33 cellular contexts compared by ENCODE assay signal in the genomic region with DNA sequence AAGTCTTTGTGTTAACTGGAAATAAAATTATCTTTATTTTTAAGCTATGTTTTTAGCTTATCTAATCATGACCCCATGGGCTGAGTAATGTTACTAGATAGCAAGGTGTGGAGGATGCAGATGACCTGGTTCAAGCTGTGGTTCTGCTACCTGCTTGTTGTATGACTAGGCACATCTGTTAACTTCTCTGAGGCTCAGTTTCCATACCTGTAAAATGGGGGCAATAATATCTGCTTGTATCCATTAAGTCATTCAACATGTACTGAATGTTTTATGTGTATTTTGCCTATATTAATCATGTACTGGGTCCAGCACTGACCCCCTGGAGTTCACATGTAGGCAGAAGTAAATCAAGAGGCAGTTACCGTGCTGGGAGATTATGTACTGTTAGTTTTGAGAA. TPM values are rescaled to one million over a fixed set of nuclear protein-coding genes. Genes with fewer than 3 reads are reported as not detected.
"Had no signal": no experiment of that assay in that cellular context is flagged by ENCODE, and none has a peak within 500 bp of the region (broad histone marks: within the 10 kb centered on the region; RNA-seq: fewer than 3 reads in every experiment).

No MANE protein-coding gene starts in this region.

- H3K27ac Mint-ChIP-seq: activated CD4-positive, alpha-beta memory T cell treated with anti-CD3 and anti-CD28 coated beads, Interleukin-2, amount 10 ng/mL, durations not matched to agents 7 days and 5 days; activated CD4-positive, alpha-beta T cell treated with anti-CD3 and anti-CD28 coated beads, Interleukin-2, amount 10 ng/mL, durations not matched to agents 7 days and 5 days; activated naive CD4-positive, alpha-beta T cell treated with anti-CD3 and anti-CD28 coated beads for 36 hours; activated naive CD4-positive, alpha-beta T cell treated with anti-CD3 and anti-CD28 coated beads, Interleukin-2, amount 50 U/mL, for 24 hours; activated naive CD8-positive, alpha-beta T cell treated with anti-CD3 and anti-CD28 coated beads for 36 hours; activated naive CD8-positive, alpha-beta T cell treated with anti-CD3 and anti-CD28 coated beads, Interleukin-2, amount 50 U/mL, for 24 hours; activated T-helper 1 cell treated with anti-CD3 and anti-CD28 coated beads, Interleukin-12 subunit alpha, Interleukin-12 subunit beta, Interleukin-2, Interleukin-4 antibody, amounts not matched to agents 30 ng/mL and 10 ng/mL and 1 ng/mL, durations not matched to agents 14 hours and 24 hours and 36 hours; activated T-helper 2 cell treated with anti-CD3 and anti-CD28 coated beads, Interferon-gamma antibody, Interleukin-2, Interleukin-4, amounts not matched to agents 10 μg/mL and 5 μg/mL and 100 μg/mL, durations not matched to agents 14 hours and 24 hours and 36 hours had no signal

- H3K4me3 Mint-ChIP-seq: activated CD4-positive, alpha-beta memory T cell treated with anti-CD3 and anti-CD28 coated beads, Interleukin-2, amount 10 ng/mL, durations not matched to agents 7 days and 5 days; activated CD4-positive, alpha-beta T cell treated with anti-CD3 and anti-CD28 coated beads, Interleukin-2, amount 10 ng/mL, durations not matched to agents 7 days and 5 days; activated naive CD4-positive, alpha-beta T cell treated with anti-CD3 and anti-CD28 coated beads for 36 hours; activated naive CD4-positive, alpha-beta T cell treated with anti-CD3 and anti-CD28 coated beads, Interleukin-2, amount 50 U/mL, for 24 hours; activated naive CD8-positive, alpha-beta T cell treated with anti-CD3 and anti-CD28 coated beads for 36 hours; activated naive CD8-positive, alpha-beta T cell treated with anti-CD3 and anti-CD28 coated beads, Interleukin-2, amount 50 U/mL, for 24 hours; activated T-helper 1 cell treated with anti-CD3 and anti-CD28 coated beads, Interleukin-12 subunit alpha, Interleukin-12 subunit beta, Interleukin-2, Interleukin-4 antibody, amounts not matched to agents 30 ng/mL and 10 ng/mL and 1 ng/mL, durations not matched to agents 14 hours and 24 hours and 36 hours; brain had no signal

- H3K36me3 ChIP-seq: adrenal gland, breast epithelium, cardiac muscle cell, colonic mucosa, esophagus squamous epithelium, gastroesophageal sphincter, heart right ventricle had no signal

- H3K4me1 Mint-ChIP-seq: activated CD4-positive, alpha-beta memory T cell treated with anti-CD3 and anti-CD28 coated beads, Interleukin-2, amount 10 ng/mL, durations not matched to agents 7 days and 5 days; activated CD4-positive, alpha-beta T cell treated with anti-CD3 and anti-CD28 coated beads, Interleukin-2, amount 10 ng/mL, durations not matched to agents 7 days and 5 days; activated naive CD4-positive, alpha-beta T cell treated with anti-CD3 and anti-CD28 coated beads, Interleukin-2, amount 50 U/mL, for 24 hours; activated naive CD8-positive, alpha-beta T cell treated with anti-CD3 and anti-CD28 coated beads for 36 hours; activated naive CD8-positive, alpha-beta T cell treated with anti-CD3 and anti-CD28 coated beads, Interleukin-2, amount 50 U/mL, for 24 hours had no signal

- FAIRE-seq: endometrium, endothelial cell of umbilical vein had no signal

- H3K27me3 Mint-ChIP-seq: activated CD4-positive, alpha-beta memory T cell treated with anti-CD3 and anti-CD28 coated beads, Interleukin-2, amount 10 ng/mL, durations not matched to agents 7 days and 5 days; activated naive CD4-positive, alpha-beta T cell treated with anti-CD3 and anti-CD28 coated beads, Interleukin-2, amount 50 U/mL, for 24 hours; activated naive CD8-positive, alpha-beta T cell treated with anti-CD3 and anti-CD28 coated beads for 36 hours had no signal

- H3K4me3 ChIP-seq: adrenal gland, breast epithelium, cardiac muscle cell, colonic mucosa, esophagus squamous epithelium, gastroesophageal sphincter, heart right ventricle had no signal

- H3K9me3 Mint-ChIP-seq: activated CD4-positive, alpha-beta memory T cell treated with anti-CD3 and anti-CD28 coated beads, Interleukin-2, amount 10 ng/mL, durations not matched to agents 7 days and 5 days; activated CD4-positive, alpha-beta T cell treated with anti-CD3 and anti-CD28 coated beads, Interleukin-2, amount 10 ng/mL, durations not matched to agents 7 days and 5 days; activated naive CD4-positive, alpha-beta T cell treated with anti-CD3 and anti-CD28 coated beads for 36 hours; activated naive CD4-positive, alpha-beta T cell treated with anti-CD3 and anti-CD28 coated beads, Interleukin-2, amount 50 U/mL, for 24 hours; activated naive CD8-positive, alpha-beta T cell treated with anti-CD3 and anti-CD28 coated beads for 36 hours; activated naive CD8-positive, alpha-beta T cell treated with anti-CD3 and anti-CD28 coated beads, Interleukin-2, amount 50 U/mL, for 24 hours; activated T-helper 1 cell treated with anti-CD3 and anti-CD28 coated beads, Interleukin-12 subunit alpha, Interleukin-12 subunit beta, Interleukin-2, Interleukin-4 antibody, amounts not matched to agents 30 ng/mL and 10 ng/mL and 1 ng/mL, durations not matched to agents 14 hours and 24 hours and 36 hours; activated T-helper 2 cell treated with anti-CD3 and anti-CD28 coated beads, Interferon-gamma antibody, Interleukin-2, Interleukin-4, amounts not matched to agents 10 μg/mL and 5 μg/mL and 100 μg/mL, durations not matched to agents 14 hours and 24 hours and 36 hours had no signal

- H3K4me1 ChIP-seq: adrenal gland, colonic mucosa, heart right ventricle had no signal

- H3K27ac ChIP-seq: adrenal gland, breast epithelium, cardiac muscle cell, colonic mucosa, epithelial cell of prostate, esophagus squamous epithelium, gastroesophageal sphincter, heart right ventricle had no signal

- ATAC-seq: activated naive CD8-positive, alpha-beta T cell treated with anti-CD3 and anti-CD28 coated beads, Interleukin-2, amount 50 U/mL, for 24 hours; gastroesophageal sphincter; heart right ventricle had no signal

- DNase-seq: activated CD4-positive, alpha-beta memory T cell treated with anti-CD3 and anti-CD28 coated beads, Interleukin-2, amount 10 ng/mL, durations not matched to agents 7 days and 5 days; activated CD4-positive, alpha-beta T cell treated with anti-CD3 and anti-CD28 coated beads for 1 hour; activated CD4-positive, alpha-beta T cell treated with anti-CD3 and anti-CD28 coated beads for 4 hours; activated CD4-positive, alpha-beta T cell treated with anti-CD3 and anti-CD28 coated beads, Interleukin-2, amount 10 ng/mL, durations not matched to agents 7 days and 5 days; activated CD4-positive, alpha-beta T cell treated with anti-CD3 and anti-CD28 coated beads, Interleukin-2, amount 50 U/mL, for 4 hours; activated CD8-positive, alpha-beta memory T cell treated with anti-CD3 and anti-CD28 coated beads for 24 hours; activated effector memory CD4-positive, alpha-beta T cell treated with anti-CD3 and anti-CD28 coated beads, Interleukin-2, amount 50 U/mL, for 16 hours; activated naive CD4-positive, alpha-beta T cell treated with anti-CD3 and anti-CD28 coated beads for 36 hours; activated naive CD8-positive, alpha-beta T cell treated with anti-CD3 and anti-CD28 coated beads for 36 hours; activated naive CD8-positive, alpha-beta T cell treated with anti-CD3 and anti-CD28 coated beads, Interleukin-2, amount 50 U/mL, for 24 hours; activated T-cell treated with anti-CD3 and anti-CD28 coated beads, Interleukin-2, amount 50 U/mL, for 48 hours; adrenal gland; amygdala; aorta; central memory CD4-positive, alpha-beta T cell; cerebellar nuclear complex; colonic mucosa; effector CD8-positive, alpha-beta T cell; esophagus squamous epithelium; foreskin melanocyte; heart right ventricle; T-helper 2 cell had no signal

- H3K27me3 ChIP-seq: adrenal gland, breast epithelium, cardiac muscle cell, colonic mucosa, gastroesophageal sphincter, heart right ventricle had no signal

- H3K36me3 Mint-ChIP-seq: activated naive CD4-positive, alpha-beta T cell treated with anti-CD3 and anti-CD28 coated beads, Interleukin-2, amount 50 U/mL, for 24 hours; activated naive CD8-positive, alpha-beta T cell treated with anti-CD3 and anti-CD28 coated beads for 36 hours; brain had no signal

- H3K9me3 ChIP-seq: adrenal gland, breast epithelium, colonic mucosa, esophagus squamous epithelium, gastroesophageal sphincter, heart right ventricle had no signal

RNA-seq across cellular contexts. Expression of a gene that starts 51.5 kb away (rescaled TPM):
- total RNA-seq: activated CD4-positive, alpha-beta memory T cell treated with anti-CD3 and anti-CD28 coated beads, Interleukin-2, amount 10 ng/mL, durations not matched to agents 7 days and 5 days; activated CD4-positive, alpha-beta T cell treated with anti-CD3 and anti-CD28 coated beads, Interleukin-2, amount 10 ng/mL, durations not matched to agents 7 days and 5 days; activated naive CD4-positive, alpha-beta T cell treated with anti-CD3 and anti-CD28 coated beads for 36 hours; activated naive CD8-positive, alpha-beta T cell treated with anti-CD3 and anti-CD28 coated beads for 36 hours; endothelial cell of umbilical vein; T-helper 1 cell treated with Interleukin-12 subunit alpha and Interleukin-12 subunit beta and Interleukin-4 antibody, amounts not matched to agents 30 ng/mL and 1 ng/mL, for 36 hours had no signal
